In genomic region chr17:82604532-82604931, GRCh38 we compare ENCODE assay signal across 1 cellular context.
TF ChIP-seq lines count a peak whose summit lies in the region.

No MANE protein-coding gene starts in this region.

TF ChIP-seq in HepG2, 621 proteins besides CTCF, POLR2A, EP300 and RAD21:
- TF ChIP-seq, protein P1, sequence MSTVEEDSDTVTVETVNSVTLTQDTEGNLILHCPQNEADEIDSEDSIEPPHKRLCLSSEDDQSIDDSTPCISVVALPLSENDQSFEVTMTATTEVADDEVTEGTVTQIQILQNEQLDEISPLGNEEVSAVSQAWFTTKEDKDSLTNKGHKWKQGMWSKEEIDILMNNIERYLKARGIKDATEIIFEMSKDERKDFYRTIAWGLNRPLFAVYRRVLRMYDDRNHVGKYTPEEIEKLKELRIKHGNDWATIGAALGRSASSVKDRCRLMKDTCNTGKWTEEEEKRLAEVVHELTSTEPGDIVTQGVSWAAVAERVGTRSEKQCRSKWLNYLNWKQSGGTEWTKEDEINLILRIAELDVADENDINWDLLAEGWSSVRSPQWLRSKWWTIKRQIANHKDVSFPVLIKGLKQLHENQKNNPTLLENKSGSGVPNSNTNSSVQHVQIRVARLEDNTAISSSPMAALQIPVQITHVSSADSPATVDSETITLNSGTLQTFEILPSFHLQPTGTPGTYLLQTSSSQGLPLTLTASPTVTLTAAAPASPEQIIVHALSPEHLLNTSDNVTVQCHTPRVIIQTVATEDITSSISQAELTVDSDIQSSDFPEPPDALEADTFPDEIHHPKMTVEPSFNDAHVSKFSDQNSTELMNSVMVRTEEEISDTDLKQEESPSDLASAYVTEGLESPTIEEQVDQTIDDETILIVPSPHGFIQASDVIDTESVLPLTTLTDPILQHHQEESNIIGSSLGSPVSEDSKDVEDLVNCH (CRISPR knock-in tag; IDR thresholded peaks at IDR 0.05): no peak
- TF ChIP-seq POLR2G (IDR thresholded peaks at IDR 0.05; ENCODE audit: low read depth, low read length) (0 out of 2 replicates have a peak, but pooled peaks have one; percentile 12), RBM22 (optimal IDR thresholded peaks at IDR 0.05; ENCODE audit: low read length) (peak; percentile 65)
